19 cellular contexts compared by ENCODE assay signal in the genomic region with DNA sequence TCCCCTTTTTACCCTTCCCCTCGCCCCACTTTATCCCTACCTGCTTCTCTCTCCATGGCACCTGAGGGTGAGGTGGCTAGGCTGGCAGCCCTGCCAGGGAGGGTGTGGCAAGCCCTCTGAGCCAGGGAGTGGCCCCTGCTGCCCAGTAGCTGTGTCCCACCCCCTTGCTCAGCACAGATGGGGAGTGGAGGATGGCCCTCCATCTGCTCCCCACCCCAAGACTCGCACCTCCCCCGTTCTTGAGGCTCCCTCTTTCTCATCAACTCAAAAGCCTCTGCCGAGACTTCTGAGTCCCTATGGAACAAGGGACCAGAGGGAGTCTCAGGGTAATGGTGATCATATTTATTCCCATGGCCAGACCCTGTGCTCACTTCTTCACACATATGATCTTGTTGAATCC. TPM values are rescaled to one million over a fixed set of nuclear protein-coding genes. Genes with fewer than 3 reads are reported as not detected.
DNase-seq lines count a peak whose midpoint lies in the region; ATAC-seq and TF ChIP-seq lines count a peak whose summit lies in the region.
"Had no signal": no experiment of that assay in that cellular context is flagged by ENCODE, and none has a peak within 500 bp of the region (broad histone marks: within the 10 kb centered on the region; RNA-seq: fewer than 3 reads in every experiment).

No MANE protein-coding gene starts in this region.

- peaks cover 13% of the 10 kb centered on the region for H3K4me1 Mint-ChIP-seq in T-helper 2 cell treated with Interferon-gamma antibody and Interleukin-4, amounts not matched to agents 5 μg/mL and 100 μg/mL, for 36 hours (ENCODE audit: low read depth)
- H3K4me1 Mint-ChIP-seq in central memory CD8-positive, alpha-beta T cell = peaks cover 19% of the 10 kb centered on the region
- H3K4me1 Mint-ChIP-seq in natural killer cell = peaks cover 20 to 29% of the 10 kb centered on the region in 2 donors

- no peak for TF ChIP-seq CTCF in natural killer cell (IDR thresholded peaks at IDR 0.05)

- peak overlapping the region; percentile 100 for H3K27ac ChIP-seq in temporal lobe (ENCODE audit: low read depth, low read length)
- H3K27ac ChIP-seq: 22Rv1, BLaER1, GM23248 had no signal

- no peaks in the 10 kb centered on the region for H3K9me3 Mint-ChIP-seq in T-helper 2 cell treated with Interferon-gamma antibody and Interleukin-4, amounts not matched to agents 5 μg/mL and 100 μg/mL, for 36 hours
- no peaks in the 10 kb centered on the region for H3K9me3 Mint-ChIP-seq in central memory CD8-positive, alpha-beta T cell
- H3K9me3 Mint-ChIP-seq in natural killer cell = no peaks in the 10 kb centered on the region

- no peak overlapping the region for H3K27ac Mint-ChIP-seq in T-helper 2 cell treated with Interferon-gamma antibody and Interleukin-4, amounts not matched to agents 5 μg/mL and 100 μg/mL, for 36 hours
- no peak overlapping the region for H3K27ac Mint-ChIP-seq in central memory CD8-positive, alpha-beta T cell (ENCODE audit: low read depth)
- no peak overlapping the region for H3K27ac Mint-ChIP-seq in natural killer cell

- ATAC-seq in central memory CD8-positive, alpha-beta T cell (replicated peaks; ENCODE audit: extremely low read depth, poor library complexity, severe bottlenecking) = no peak
- ATAC-seq in natural killer cell (no peak), GM21360 (IDR thresholded peaks at IDR 0.05; ENCODE audit: unreplicated experiment) (no peak)

- DNase-seq in T-helper 2 cell treated with Interferon-gamma antibody and Interleukin-4, amounts not matched to agents 5 μg/mL and 100 μg/mL, for 36 hours (ENCODE audit: low spot score) = no peak
- no peak for DNase-seq in T-helper 2 cell
- no peak for DNase-seq in central memory CD8-positive, alpha-beta T cell (ENCODE audit: low spot score in 2 of 2)
- no peak for DNase-seq in natural killer cell
- no peak for DNase-seq in activated CD4-positive, alpha-beta T cell treated with anti-CD3 and anti-CD28 coated beads, Interleukin-2, amount 50 U/mL, for 48 hours
- no peak for DNase-seq in GM03348 (ENCODE audit: low spot score)
- DNase-seq: GM23248, KBM-7, NCI-H1048, NCI-H345, NCI-H526 treated with DMSO at 0.1 percent for 48 hours, SIG-M5 had no signal

- H3K36me3 Mint-ChIP-seq in T-helper 2 cell treated with Interferon-gamma antibody and Interleukin-4, amounts not matched to agents 5 μg/mL and 100 μg/mL, for 36 hours (ENCODE audit: low read depth) = peaks cover 3% of the 10 kb centered on the region
- peaks cover 8% of the 10 kb centered on the region for H3K36me3 Mint-ChIP-seq in central memory CD8-positive, alpha-beta T cell (ENCODE audit: insufficient read depth)
- no peaks in the 10 kb centered on the region for H3K36me3 Mint-ChIP-seq in natural killer cell

- H3K4me3 Mint-ChIP-seq in T-helper 2 cell treated with Interferon-gamma antibody and Interleukin-4, amounts not matched to agents 5 μg/mL and 100 μg/mL, for 36 hours = peak overlapping the region; percentile 15
- H3K4me3 Mint-ChIP-seq in central memory CD8-positive, alpha-beta T cell = peak overlapping the region; percentile 46
- H3K4me3 Mint-ChIP-seq in natural killer cell = peak overlapping the region; percentile 21

- intact Hi-C loops in natural killer cell (cut with micrococcal nuclease) = no loop called here

- peaks cover 37% of the 10 kb centered on the region for H3K27me3 Mint-ChIP-seq in T-helper 2 cell treated with Interferon-gamma antibody and Interleukin-4, amounts not matched to agents 5 μg/mL and 100 μg/mL, for 36 hours (ENCODE audit: low read depth)
- peaks cover 27% of the 10 kb centered on the region for H3K27me3 Mint-ChIP-seq in central memory CD8-positive, alpha-beta T cell
- peaks cover 28 to 32% of the 10 kb centered on the region in 2 donors for H3K27me3 Mint-ChIP-seq in natural killer cell (ENCODE audit: low read depth in 2 of 2)

RNA-seq across cellular contexts. Expression of gene TMEM151A, which starts 1.7 kb away (rescaled TPM):
- total RNA-seq in natural killer cell (not detected), temporal lobe (7.6 TPM)
- total RNA-seq: M059J, OCI-LY7, RPMI7951 had no signal

RNA-seq across cellular contexts. Expression of gene YIF1A, which starts 4.4 kb away (rescaled TPM):
- total RNA-seq in natural killer cell (10 to 100 TPM; 21.9 to 28.5 (median 23.6) TPM), temporal lobe (17.2 TPM)

RNA-seq across cellular contexts. Expression of gene CNIH2, which starts 15.4 kb away (rescaled TPM):
- total RNA-seq in natural killer cell (1 to 10 TPM; 6.3 to 8.8 (median 7.1) TPM), temporal lobe (45.7 TPM)

RNA-seq across cellular contexts. Expression of gene CD248, which starts 23.5 kb away (rescaled TPM):
- total RNA-seq in natural killer cell = under 1 TPM; 0.23 to 0.40 (median 0.32) TPM
- 3.2 TPM for total RNA-seq in temporal lobe
- total RNA-seq: M059J, RPMI7951 had no signal

RNA-seq across cellular contexts. Expression of gene RAB1B, which starts 24.9 kb away (rescaled TPM):
- total RNA-seq in natural killer cell (100 to 1,000 TPM; 116 to 144 (median 132) TPM), temporal lobe (34.2 TPM)
